Comparison of ENCODE assay signal across 19 cellular contexts in the genomic region with DNA sequence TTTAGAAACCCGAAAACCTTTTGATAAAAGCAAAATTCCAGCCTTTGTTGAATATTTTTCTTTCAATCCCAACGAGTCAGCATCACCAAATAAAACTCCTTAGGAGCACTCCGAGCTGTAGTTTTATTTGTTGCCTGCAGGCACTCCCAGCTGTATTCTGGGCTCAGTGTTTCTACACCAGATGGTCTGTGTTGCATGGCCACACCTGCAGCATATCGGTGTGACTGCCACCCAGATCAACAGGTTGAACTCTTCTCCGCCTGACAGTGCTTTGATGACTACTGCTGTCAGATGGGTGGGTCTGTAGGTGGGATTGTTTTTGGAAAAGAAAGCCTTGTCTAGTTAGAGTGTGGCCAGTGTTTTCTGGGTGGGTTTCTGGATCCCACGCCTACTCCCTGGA. TPM values are rescaled to one million over a fixed set of nuclear protein-coding genes. Genes with fewer than 3 reads are reported as not detected.
A peak's percentile ranks its signal among the peaks of the same experiment; 100 is the strongest.
DNase-seq lines count a peak whose midpoint lies in the region; ATAC-seq and TF ChIP-seq lines count a peak whose summit lies in the region.
"Had no signal": no experiment of that assay in that cellular context is flagged by ENCODE, and none has a peak within 500 bp of the region (broad histone marks: within the 10 kb centered on the region; RNA-seq: fewer than 3 reads in every experiment).

No MANE protein-coding gene starts in this region.

- peaks cover under 1% of the 10 kb centered on the region; the same call in 1 of the 2 replicates for H3K27me3 ChIP-seq in GM23338 (ENCODE audit: insufficient read depth)
- no peaks in the 10 kb centered on the region; the same call in 1 of the 2 replicates for H3K27me3 ChIP-seq in GM23248 (replicated peaks; ENCODE audit: insufficient read depth)
- H3K27me3 ChIP-seq: BE2C had no signal

- H3K4me3 ChIP-seq in GM23338, result no peak overlapping the region
- no peak overlapping the region for H3K4me3 ChIP-seq in GM23248
- H3K4me3 ChIP-seq: K562 had no signal

- peaks cover under 1% of the 10 kb centered on the region for H3K4me1 ChIP-seq in GM23338 (ENCODE audit: insufficient read depth)
- no peaks in the 10 kb centered on the region for H3K4me1 ChIP-seq in GM23248 (ENCODE audit: insufficient read depth)
- H3K4me1 ChIP-seq: BE2C had no signal

- H4K20me1 ChIP-seq in GM23338 (replicated peaks; ENCODE audit: insufficient read depth), result no peaks in the 10 kb centered on the region
- no peaks in the 10 kb centered on the region for H4K20me1 ChIP-seq in GM23248 (ENCODE audit: insufficient read depth)

- H3K36me3 ChIP-seq in GM23338 (ENCODE audit: insufficient read depth) (no peaks in the 10 kb centered on the region), GM23248 (ENCODE audit: low read depth) (no peaks in the 10 kb centered on the region)
- H3K36me3 ChIP-seq: BE2C had no signal

- H3K4me3 Mint-ChIP-seq in GM23338 (no peak overlapping the region), progenitor cell of endocrine pancreas (ENCODE audit: low read depth) (no peak overlapping the region)
- H3K4me3 Mint-ChIP-seq: CD8-positive, alpha-beta memory T cell; T-cell had no signal

- H3K4me2 ChIP-seq in GM23338, result no peak overlapping the region
- H3K4me2 ChIP-seq in GM23248 (ENCODE audit: unreplicated experiment), result no peak overlapping the region

- H2AFZ ChIP-seq in GM23338, result no peak overlapping the region
- no peak overlapping the region for H2AFZ ChIP-seq in GM23248

- TF ChIP-seq CTCF in GM23338 (conservative IDR thresholded peaks at IDR 0.05; ENCODE audit: low read depth in 2 of 2) (no peak), progenitor cell of endocrine pancreas (IDR thresholded peaks at IDR 0.05; ENCODE audit: unreplicated experiment) (peak; percentile 10)

- H3K27ac Mint-ChIP-seq in GM23338, result no peak overlapping the region
- no peak overlapping the region for H3K27ac Mint-ChIP-seq in progenitor cell of endocrine pancreas
- H3K27ac Mint-ChIP-seq: CD8-positive, alpha-beta memory T cell; T-cell had no signal

- H3K27me3 Mint-ChIP-seq in GM23338 (ENCODE audit: insufficient read depth, low read depth, poor library complexity) (peaks cover 4% of the 10 kb centered on the region), progenitor cell of endocrine pancreas (peaks cover 2% of the 10 kb centered on the region)
- H3K27me3 Mint-ChIP-seq: T-cell had no signal

- 65 to 69% methylated on average over 6 of the region's 6 CpGs for WGBS in GM23248 (ENCODE audit: low coverage in 1 of 2, low lambda C conversion rate in 2 of 2, missing lambda C conversion rate in 2 of 2), 2 experiments

- H3K9me3 Mint-ChIP-seq in GM23338 (no peaks in the 10 kb centered on the region), progenitor cell of endocrine pancreas (ENCODE audit: low read depth) (no peaks in the 10 kb centered on the region)
- H3K9me3 Mint-ChIP-seq: T-cell had no signal

- H3K9ac ChIP-seq in GM23248, result no peak overlapping the region

- H3K9me3 ChIP-seq in GM23248 (ENCODE audit: low read depth), result no peaks in the 10 kb centered on the region
- H3K9me3 ChIP-seq: BE2C had no signal

- no peaks in the 10 kb centered on the region for H3K36me3 Mint-ChIP-seq in GM23338 (ENCODE audit: low read depth)
- no peaks in the 10 kb centered on the region for H3K36me3 Mint-ChIP-seq in progenitor cell of endocrine pancreas (ENCODE audit: insufficient read depth)
- H3K36me3 Mint-ChIP-seq: CD8-positive, alpha-beta memory T cell; T-cell had no signal

- H3K79me2 ChIP-seq in GM23338 (replicated peaks; ENCODE audit: insufficient read depth) (no peaks in the 10 kb centered on the region), GM23248 (ENCODE audit: insufficient read depth) (no peaks in the 10 kb centered on the region)

- no peak; the same call in 2 of the 3 replicates for ATAC-seq in GM23338
- peak; percentile 29 for ATAC-seq in esophagus mucosa
- ATAC-seq: HCT116, K562, PC-3, T-cell had no signal

- in situ Hi-C loops in GM23248 (cut with MboI), result no loop called here

- H3K27ac ChIP-seq in GM23338 (ENCODE audit: low read depth) (no peak overlapping the region), GM23248 (no peak overlapping the region)
- H3K27ac ChIP-seq: HL-60 had no signal

- H3K9me2 ChIP-seq in GM23338 (ENCODE audit: insufficient read depth) (peaks cover 6% of the 10 kb centered on the region; the same call in 1 of the 2 replicates), GM23248 (ENCODE audit: insufficient read depth) (no peaks in the 10 kb centered on the region)

- DNase-seq in GM23338 (ENCODE audit: low spot score) (peak; percentile 11), NCI-H2171 (lab: John Stamatoyannopoulos, UW) (peak; percentile 63), progenitor cell of endocrine pancreas (ENCODE audit: low spot score, unreplicated experiment) (no peak), hippocampal formation (lab: John Stamatoyannopoulos, UW) (no peak), GM23248 (no peak), RKO (ENCODE audit: low spot score) (no peak), GM03348 (ENCODE audit: low spot score) (no peak)
- DNase-seq: BE2C; CD8-positive, alpha-beta memory T cell; EL; NCI-H1092; NCI-H187; NCI-H510A treated with DMSO at 0.1 percent for 48 hours; PC-3; T-cell had no signal

- H3K4me1 Mint-ChIP-seq in GM23338 (peaks cover 20% of the 10 kb centered on the region), progenitor cell of endocrine pancreas (ENCODE audit: low read depth) (no peaks in the 10 kb centered on the region)

- H3F3A ChIP-seq in GM23338 (replicated peaks; ENCODE audit: low read depth) (no peaks in the 10 kb centered on the region), GM23248 (ENCODE audit: insufficient read depth) (no peaks in the 10 kb centered on the region)

TF ChIP-seq in GM23338, 12 proteins besides CTCF, POLR2A, EP300 and RAD21 (continues in another document):
- no peak for TF ChIP-seq CREB1 (CRISPR knock-in tag; IDR thresholded peaks at IDR 0.05; ENCODE audit: low read depth)
- TF ChIP-seq NANOG (IDR thresholded peaks at IDR 0.05; ENCODE audit: borderline replicate concordance), result no peak
- TF ChIP-seq, protein P1, sequence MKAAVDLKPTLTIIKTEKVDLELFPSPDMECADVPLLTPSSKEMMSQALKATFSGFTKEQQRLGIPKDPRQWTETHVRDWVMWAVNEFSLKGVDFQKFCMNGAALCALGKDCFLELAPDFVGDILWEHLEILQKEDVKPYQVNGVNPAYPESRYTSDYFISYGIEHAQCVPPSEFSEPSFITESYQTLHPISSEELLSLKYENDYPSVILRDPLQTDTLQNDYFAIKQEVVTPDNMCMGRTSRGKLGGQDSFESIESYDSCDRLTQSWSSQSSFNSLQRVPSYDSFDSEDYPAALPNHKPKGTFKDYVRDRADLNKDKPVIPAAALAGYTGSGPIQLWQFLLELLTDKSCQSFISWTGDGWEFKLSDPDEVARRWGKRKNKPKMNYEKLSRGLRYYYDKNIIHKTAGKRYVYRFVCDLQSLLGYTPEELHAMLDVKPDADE (IDR thresholded peaks at IDR 0.05), result no peak
- TF ChIP-seq POLR2AphosphoS5 (IDR thresholded peaks at IDR 0.05; ENCODE audit: low read depth), result no peak
- no peak for TF ChIP-seq EZH2 (IDR thresholded peaks at IDR 0.05; ENCODE audit: low read depth, unreplicated experiment)
- TF ChIP-seq EZH2phosphoT487 (IDR thresholded peaks at IDR 0.05; ENCODE audit: unreplicated experiment), result no peak
- no peak for TF ChIP-seq ZNF114 (CRISPR knock-in tag; IDR thresholded peaks at IDR 0.05)
- TF ChIP-seq JUNB (IDR thresholded peaks at IDR 0.05; ENCODE audit: unreplicated experiment), result no peak
- no peak for TF ChIP-seq STAT1 (IDR thresholded peaks at IDR 0.05; ENCODE audit: unreplicated experiment)

RNA-seq across cellular contexts. Expression of a gene that starts 32.7 kb away (rescaled TPM):
- total RNA-seq in GM23338 (2014; rRNA removed; shearing (Covaris generic)), result 0.97 and 1.0 TPM in 2 replicates
- 0.31 and 0.61 TPM in 2 replicates for polyA plus RNA-seq in GM23338 (2016; fragmentation: Nextera tagmentation; extraction: Ambion mirVana)
- total RNA-seq in esophagus mucosa, result 42.2 TPM
- 9.7 and 10.9 TPM in 2 replicates for total RNA-seq in progenitor cell of endocrine pancreas
- total RNA-seq in GM23248 (2014; rRNA removed; shearing (Covaris generic)), result not detected in 2 replicates
- 0.30 TPM in 1 of 2 replicates, not detected in the other for polyA plus RNA-seq in GM23248 (2016; fragmentation: Nextera tagmentation; extraction: Ambion mirVana)
- total RNA-seq: CD8-positive, alpha-beta memory T cell; PC-3 had no signal
- polyA plus RNA-seq: CD8-positive, alpha-beta memory T cell; K562 had no signal

RNA-seq across cellular contexts. Expression of a gene that starts 38.7 kb away (rescaled TPM):
- total RNA-seq in GM23338 (2014; rRNA removed; shearing (Covaris generic)), result 40.1 and 46.2 TPM in 2 replicates
- polyA plus RNA-seq in GM23338 (2016; fragmentation: Nextera tagmentation; extraction: Ambion mirVana), result 25.4 and 26.8 TPM in 2 replicates
- total RNA-seq in esophagus mucosa, result 24.4 TPM
- 27.2 and 27.3 TPM in 2 replicates for total RNA-seq in progenitor cell of endocrine pancreas
- total RNA-seq in GM23248 (2014; rRNA removed; shearing (Covaris generic)), result 31.1 and 33.6 TPM in 2 replicates
- polyA plus RNA-seq in GM23248 (2016; fragmentation: Nextera tagmentation; extraction: Ambion mirVana), result 24.5 and 27.4 TPM in 2 replicates

Comparison
In these comparisons a context has a peak if more than half of its experiments do, and no peak if none do; other contexts are left out.
1. DNase-seq: peak in GM23338 (single experiment) and NCI-H2171 (single experiment); none in progenitor cell of endocrine pancreas (single experiment), hippocampal formation (0 of 2), GM23248 (single experiment), RKO (single experiment) and GM03348 (single experiment).